ENCODE assay signal across 1 cellular context in the genomic region with DNA sequence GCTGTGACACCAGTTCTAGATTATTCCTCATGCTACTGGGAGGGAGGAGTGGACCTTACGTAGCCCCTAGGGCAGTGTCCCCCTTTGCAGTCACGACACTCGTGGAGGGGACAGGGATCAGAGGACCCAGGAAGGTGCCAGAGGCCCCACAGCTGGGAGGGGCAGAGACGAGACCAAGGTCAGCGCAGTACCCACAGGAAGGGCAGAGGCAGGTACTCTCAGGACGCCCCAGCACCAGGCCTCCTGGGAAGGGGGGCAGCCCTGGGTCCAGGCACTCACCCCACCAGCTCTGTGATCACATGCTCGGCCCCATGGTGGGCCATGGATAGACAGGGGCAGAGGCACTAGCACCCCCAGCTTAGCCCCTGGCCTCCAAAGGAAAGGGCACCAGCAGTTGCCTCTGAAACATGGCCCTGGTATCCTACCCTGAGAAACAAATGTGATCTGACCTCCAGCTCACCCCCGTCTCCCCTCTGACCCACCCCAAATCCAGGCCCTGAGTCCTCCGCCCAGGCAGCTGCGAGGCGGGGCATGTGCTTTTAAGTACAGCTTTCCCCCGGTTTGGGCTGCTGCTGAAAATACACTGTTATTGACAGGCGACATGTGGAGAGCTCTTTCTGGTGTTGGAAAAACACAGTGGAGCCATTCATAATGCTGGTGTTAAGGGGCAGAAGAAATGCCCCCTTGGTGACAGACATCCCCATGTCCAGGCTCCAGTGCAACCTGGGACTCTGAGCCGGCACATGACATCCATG.
TF ChIP-seq lines count a peak whose summit lies in the region.

No MANE protein-coding gene starts in this region.

TF ChIP-seq in IMR-90, 13 proteins besides CTCF, POLR2A, EP300 and RAD21 (continued from another document):
- TF ChIP-seq, protein P1, sequence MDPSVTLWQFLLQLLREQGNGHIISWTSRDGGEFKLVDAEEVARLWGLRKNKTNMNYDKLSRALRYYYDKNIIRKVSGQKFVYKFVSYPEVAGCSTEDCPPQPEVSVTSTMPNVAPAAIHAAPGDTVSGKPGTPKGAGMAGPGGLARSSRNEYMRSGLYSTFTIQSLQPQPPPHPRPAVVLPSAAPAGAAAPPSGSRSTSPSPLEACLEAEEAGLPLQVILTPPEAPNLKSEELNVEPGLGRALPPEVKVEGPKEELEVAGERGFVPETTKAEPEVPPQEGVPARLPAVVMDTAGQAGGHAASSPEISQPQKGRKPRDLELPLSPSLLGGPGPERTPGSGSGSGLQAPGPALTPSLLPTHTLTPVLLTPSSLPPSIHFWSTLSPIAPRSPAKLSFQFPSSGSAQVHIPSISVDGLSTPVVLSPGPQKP (IDR thresholded peaks at IDR 0.05; ENCODE audit: borderline replicate concordance, low read depth, low read length): no peak
- no peak for TF ChIP-seq FOS (IDR thresholded peaks at IDR 0.05; ENCODE audit: low read depth, low read length)
- TF ChIP-seq, protein P2, sequence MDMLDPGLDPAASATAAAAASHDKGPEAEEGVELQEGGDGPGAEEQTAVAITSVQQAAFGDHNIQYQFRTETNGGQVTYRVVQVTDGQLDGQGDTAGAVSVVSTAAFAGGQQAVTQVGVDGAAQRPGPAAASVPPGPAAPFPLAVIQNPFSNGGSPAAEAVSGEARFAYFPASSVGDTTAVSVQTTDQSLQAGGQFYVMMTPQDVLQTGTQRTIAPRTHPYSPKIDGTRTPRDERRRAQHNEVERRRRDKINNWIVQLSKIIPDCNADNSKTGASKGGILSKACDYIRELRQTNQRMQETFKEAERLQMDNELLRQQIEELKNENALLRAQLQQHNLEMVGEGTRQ (IDR thresholded peaks at IDR 0.05; ENCODE audit: low read depth, low read length): no peak
- no peak for TF ChIP-seq MXI1 (IDR thresholded peaks at IDR 0.05; ENCODE audit: borderline replicate concordance, low read depth, low read length)
- TF ChIP-seq CHD1 (IDR thresholded peaks at IDR 0.05; ENCODE audit: low read depth, low read length): no peak
- TF ChIP-seq CEBPB (IDR thresholded peaks at IDR 0.05; ENCODE audit: low read depth, low read length): no peak
- TF ChIP-seq MAZ (IDR thresholded peaks at IDR 0.05; ENCODE audit: borderline replicate concordance, low read depth, low read length): no peak
- no peak for TF ChIP-seq RCOR1 (IDR thresholded peaks at IDR 0.05; ENCODE audit: insufficient replicate concordance, low read length)
- no peak for TF ChIP-seq RFX5 (IDR thresholded peaks at IDR 0.05; ENCODE audit: low read depth, low read length)
- no peak for TF ChIP-seq MAFK (IDR thresholded peaks at IDR 0.05; ENCODE audit: low read depth, low read length)
